1 cellular context compared by ENCODE assay signal in the genomic region with DNA sequence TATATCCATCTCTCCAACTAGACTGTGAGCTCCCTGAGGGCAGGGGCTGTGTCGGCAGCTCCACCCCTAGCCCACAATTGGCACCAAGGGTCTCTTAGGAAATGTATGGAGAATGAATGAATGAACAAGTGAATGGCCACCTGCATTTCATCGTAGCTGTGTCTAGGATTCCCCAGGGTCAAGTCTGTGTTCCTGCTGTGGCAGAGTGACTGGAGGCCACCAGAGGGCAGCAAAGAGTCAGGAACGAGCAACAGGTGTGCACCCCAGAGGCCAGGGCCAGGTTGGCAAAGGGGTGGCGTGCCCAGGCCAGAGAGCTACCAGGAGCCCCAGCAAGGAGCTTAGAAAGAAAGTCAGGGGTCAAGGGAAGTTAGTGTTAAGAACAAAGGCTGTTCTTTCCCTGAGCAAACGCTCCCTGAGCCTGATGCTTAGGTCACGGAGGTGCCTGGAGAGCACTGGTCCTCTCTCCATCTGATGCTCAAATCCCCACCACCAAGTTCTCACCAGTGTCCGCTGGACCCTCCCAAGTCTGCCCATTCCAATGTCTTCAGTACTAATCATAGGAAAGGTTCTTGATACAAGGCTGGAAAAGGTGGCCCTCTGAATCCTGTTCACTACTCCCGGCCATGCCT.
TF ChIP-seq lines count a peak whose summit lies in the region.

No MANE protein-coding gene starts in this region.

TF ChIP-seq in H1, 55 proteins besides CTCF, POLR2A, EP300 and RAD21:
- TF ChIP-seq YY1 (IDR thresholded peaks at IDR 0.05; ENCODE audit: low read depth, low read length): 0 out of 2 replicates have a peak, but pooled peaks have one; percentile 34
- 0 out of 2 replicates have a peak, but pooled peaks have one; percentile 60 for TF ChIP-seq TCF12 (IDR thresholded peaks at IDR 0.05; ENCODE audit: low read depth, low read length)
- TF ChIP-seq, protein P1, sequence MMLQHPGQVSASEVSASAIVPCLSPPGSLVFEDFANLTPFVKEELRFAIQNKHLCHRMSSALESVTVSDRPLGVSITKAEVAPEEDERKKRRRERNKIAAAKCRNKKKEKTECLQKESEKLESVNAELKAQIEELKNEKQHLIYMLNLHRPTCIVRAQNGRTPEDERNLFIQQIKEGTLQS (IDR thresholded peaks at IDR 0.05; ENCODE audit: insufficient read depth, low read depth, low read length): no peak
TF ChIP-seq in H1: peak in this region for 2.
